ENCODE assay signal across 7 cellular contexts in the genomic region with DNA sequence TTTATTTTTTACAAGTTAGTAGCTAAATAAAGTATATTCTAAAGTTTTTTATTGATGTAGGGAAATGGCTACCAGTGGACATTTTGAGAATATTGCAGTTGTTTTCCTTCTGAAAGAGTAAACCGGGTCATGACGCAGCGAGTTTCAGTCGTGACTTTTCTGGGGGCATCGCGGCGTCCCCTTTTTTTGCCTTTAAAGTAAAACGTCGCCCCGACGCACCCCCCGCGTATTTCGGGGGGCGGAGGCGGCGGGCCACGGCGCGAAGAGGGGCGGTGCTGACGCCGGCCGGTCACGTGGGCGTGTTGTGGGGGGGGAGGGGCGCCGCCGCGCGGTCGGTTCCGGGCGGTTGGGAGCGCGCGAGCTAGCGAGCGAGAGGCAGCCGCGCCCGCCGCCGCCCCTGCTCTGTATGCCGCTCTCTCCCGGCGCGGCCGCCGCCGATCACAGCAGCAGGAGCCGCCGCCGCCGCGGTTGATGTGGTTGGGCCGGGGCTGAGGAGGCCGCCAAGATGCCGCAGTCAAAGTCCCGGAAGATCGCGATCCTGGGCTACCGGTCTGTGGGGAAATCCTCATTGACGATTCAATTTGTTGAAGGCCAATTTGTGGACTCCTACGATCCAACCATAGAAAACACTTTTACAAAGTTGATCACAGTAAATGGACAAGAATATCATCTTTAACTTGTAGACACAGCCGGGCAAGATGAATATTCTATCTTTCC. TPM values are rescaled to one million over a fixed set of nuclear protein-coding genes. Genes with fewer than 3 reads are reported as not detected.
DNase-seq lines count a peak whose midpoint lies in the region; ATAC-seq and TF ChIP-seq lines count a peak whose summit lies in the region.
"Not testable (repeated sequence)": the region's sequence is repeated elsewhere in the genome, so short reads cannot be mapped to it uniquely, and the experiment has no call there.

No MANE protein-coding gene starts in this region.

- CTCF ChIA-PET in PC-3 (lab: Charles Lee) = not testable (repeated sequence)

- not testable (repeated sequence) for H3K9me3 ChIP-seq in PC-3 (ENCODE audit: low read length)

- not testable (repeated sequence) for TF ChIP-seq CTCF in PC-3 (conservative IDR thresholded peaks at IDR 0.05; ENCODE audit: low read depth, low read length); lower leg skin (IDR thresholded peaks at IDR 0.05)

- H3K36me3 ChIP-seq in PC-3 (ENCODE audit: low read depth, low read length) = not testable (repeated sequence)

- H3K9me2 ChIP-seq in PC-3 (replicated peaks; ENCODE audit: low read length) = not testable (repeated sequence)

- BruUV-seq in PC-3 (replicated peaks; lab: Mats Ljungman, UMichigan) = not testable (repeated sequence)

- not testable (repeated sequence) for H4K20me1 ChIP-seq in PC-3 (ENCODE audit: low read length)

- H3F3A ChIP-seq in PC-3 (ENCODE audit: low read length, unreplicated experiment) = not testable (repeated sequence)

- peak; percentile 1 for DNase-seq in PC-3
- DNase-seq in activated T-cell treated with anti-CD3 and anti-CD28 coated beads for 1 hour (ENCODE audit: low read depth) = peak; percentile 57
- DNase-seq in effector CD4-positive, alpha-beta T cell = peak; percentile 18
- peak; percentile 56 to 95 for DNase-seq in lower leg skin (ENCODE audit: low spot score in 2 of 2)
- DNase-seq in stimulated activated CD4-positive, alpha-beta T cell treated with anti-CD3 and anti-CD28 coated beads, Interleukin-1b, Interleukin-23, amount 100 ng/mL, for 24 hours (ENCODE audit: low read depth in 4 of 4, low spot score in 1 of 4) = peak; percentile 28 to 53 (median 49)

- POLR2A ChIA-PET in PC-3 (lab: Charles Lee; ENCODE audit: unreplicated experiment) = not testable (repeated sequence)

- not testable (repeated sequence) for H2AFZ ChIP-seq in PC-3 (ENCODE audit: low read length)

- peak; percentile 98 for ATAC-seq in GM19324 (IDR thresholded peaks at IDR 0.05; ENCODE audit: low FRiP score, unreplicated experiment)
- peak; percentile 95 for ATAC-seq in HG02970 (IDR thresholded peaks at IDR 0.05; ENCODE audit: low FRiP score, unreplicated experiment)
- peak; percentile 98 for ATAC-seq in PC-3

- WGBS in lower leg skin, 2 donors = 0% methylated on average over 7 to 9 of the region's 66 CpGs

- H3K27ac ChIP-seq in PC-3 (ENCODE audit: low read length) = not testable (repeated sequence)

- intact Hi-C loops in PC-3 (cut with micrococcal nuclease); lower leg skin (cut with DNase I; ENCODE audit: low total_unique reads): not testable (repeated sequence)

- TF ChIP-seq POLR2A in lower leg skin (IDR thresholded peaks at IDR 0.05) = not testable (repeated sequence)

- not testable (repeated sequence) for H3K4me1 ChIP-seq in PC-3 (ENCODE audit: insufficient read depth, low read length)

- not testable (repeated sequence) for H3K27me3 ChIP-seq in PC-3 (ENCODE audit: low read length)

- not testable (repeated sequence) for H3K79me2 ChIP-seq in PC-3 (ENCODE audit: low read length)

- H3K4me2 ChIP-seq in PC-3 (ENCODE audit: low read length) = not testable (repeated sequence)

- H3K4me3 ChIP-seq in PC-3 (ENCODE audit: low read length) = peak overlapping the region; percentile 53; the same call in 1 of the 2 replicates
- H3K4me3 ChIP-seq in lower leg skin (ENCODE audit: low read depth, poor library complexity, severe bottlenecking) = not testable (repeated sequence)

- not testable (repeated sequence) for H3K9ac ChIP-seq in PC-3 (ENCODE audit: low read length)

RNA-seq across cellular contexts. Expression of a gene that starts 57.5 kb away (rescaled TPM):
- total RNA-seq in PC-3 (2014; rRNA removed) (0.06 TPM in 1 of 2 replicates, not detected in the other), lower leg skin (1 to 10 TPM; 1.3 to 3.0 (median 2.1) TPM)

Comparison
In these comparisons a context has a peak if more than half of its experiments do, and no peak if none do; other contexts are left out.
1. DNase-seq: peak in every context shown above with its lines; median percentile 76 in lower leg skin; 57 in activated T-cell treated with anti-CD3 and anti-CD28 coated beads for 1 hour; 49 in stimulated activated CD4-positive, alpha-beta T cell treated with anti-CD3 and anti-CD28 coated beads, Interleukin-1b, Interleukin-23, amount 100 ng/mL, for 24 hours; 18 in effector CD4-positive, alpha-beta T cell; 1 in PC-3.